In the genomic region with DNA sequence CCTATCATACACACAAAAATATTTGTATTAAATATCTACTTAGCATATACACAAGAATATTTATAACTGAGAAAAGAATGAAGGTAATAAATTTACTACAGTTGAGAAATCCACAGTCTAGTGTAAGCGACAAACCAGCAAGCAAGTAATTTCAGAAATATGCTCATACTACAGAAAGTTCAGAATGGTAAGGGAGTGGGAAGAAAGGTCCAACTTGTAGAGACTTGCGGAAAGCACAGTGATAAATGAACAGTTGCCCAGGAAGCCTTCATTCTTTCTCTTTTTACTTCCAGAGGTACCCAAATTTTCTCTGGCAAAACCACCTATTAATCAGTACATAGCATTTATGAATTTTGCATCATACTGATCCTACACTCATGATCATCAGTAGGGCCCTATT, we compare ENCODE assay signal across 21 cellular contexts.
"Had no signal": no experiment of that assay in that cellular context is flagged by ENCODE, and none has a peak within 500 bp of the region (broad histone marks: within the 10 kb centered on the region; RNA-seq: fewer than 3 reads in every experiment).

No MANE protein-coding gene starts in this region.

- H3K4me3 ChIP-seq: colonic mucosa, esophagus muscularis mucosa, gastrocnemius medialis, heart right ventricle, left lung, lower lobe of right lung had no signal

- H3K9me3 ChIP-seq: colonic mucosa, esophagus muscularis mucosa, gastrocnemius medialis, left lung, lower lobe of right lung had no signal

- DNase-seq: colonic mucosa; cortex of kidney; effector CD8-positive, alpha-beta T cell; effector memory CD8-positive, alpha-beta T cell; endodermal cell; foreskin melanocyte; gastrocnemius medialis; glutamatergic neuron; head of caudate nucleus; heart right ventricle; hippocampal formation; left cardiac atrium; left lung; left ventricle myocardium superior; lower lobe of right lung; mesendoderm; midbrain; naive thymus-derived CD4-positive, alpha-beta T cell had no signal

- H3K4me1 ChIP-seq: colonic mucosa, esophagus muscularis mucosa, gastrocnemius medialis, heart right ventricle, left lung, lower lobe of right lung had no signal

- FAIRE-seq: endometrium, keratinocyte had no signal

- H3K27me3 ChIP-seq: colonic mucosa, esophagus muscularis mucosa, gastrocnemius medialis, heart right ventricle, left lung had no signal

- H3K27ac ChIP-seq: colonic mucosa, esophagus muscularis mucosa, gastrocnemius medialis, heart right ventricle, left lung, lower lobe of right lung had no signal

- ATAC-seq: effector memory CD8-positive, alpha-beta T cell; gastrocnemius medialis; heart right ventricle; left cardiac atrium; left lung; left ventricle myocardium superior; lower lobe of right lung; naive thymus-derived CD4-positive, alpha-beta T cell had no signal

- H3K36me3 ChIP-seq: colonic mucosa, esophagus muscularis mucosa, gastrocnemius medialis, heart right ventricle, left lung, lower lobe of right lung had no signal
